Comparison of ENCODE assay signal across 18 cellular contexts in the genomic region with DNA sequence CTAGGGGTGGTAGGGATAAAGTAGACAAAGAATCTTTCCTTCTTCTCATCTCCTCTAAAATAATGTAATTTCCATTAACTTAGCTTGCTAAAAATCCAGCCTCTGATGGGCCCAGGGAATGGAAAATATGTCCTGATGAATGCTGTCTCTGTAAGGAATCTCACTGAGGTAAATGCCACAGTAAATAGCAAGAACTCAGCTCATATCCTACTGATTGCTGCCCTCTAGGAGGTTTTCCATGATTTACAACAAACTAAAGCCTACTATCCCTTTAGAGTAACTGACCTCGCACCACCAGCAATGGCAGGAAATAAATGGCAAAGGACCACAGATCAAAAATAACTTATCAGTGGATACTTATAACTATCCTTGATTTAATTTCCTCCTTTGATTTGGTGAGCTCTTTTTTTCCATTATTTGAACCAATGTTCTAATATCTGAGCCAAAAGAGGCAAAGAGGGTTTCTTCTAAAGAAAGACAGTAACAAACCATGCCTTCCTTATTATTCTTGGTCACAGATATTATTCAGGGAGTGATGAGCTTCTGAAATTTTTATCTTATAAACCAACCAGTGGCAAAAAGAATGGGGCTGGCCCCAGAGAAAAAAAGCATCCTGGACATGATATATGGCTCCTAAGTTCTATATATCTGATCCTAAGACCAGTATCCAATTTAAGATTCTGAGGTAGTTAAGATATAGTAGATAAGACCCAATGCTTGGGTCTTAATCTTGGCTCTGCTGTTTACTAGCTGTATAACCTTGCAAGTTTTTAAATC. TPM values are rescaled to one million over a fixed set of nuclear protein-coding genes. Genes with fewer than 3 reads are reported as not detected.
A peak's percentile ranks its signal among the peaks of the same experiment; 100 is the strongest.
DNase-seq lines count a peak whose midpoint lies in the region; ATAC-seq and TF ChIP-seq lines count a peak whose summit lies in the region.
"Had no signal": no experiment of that assay in that cellular context is flagged by ENCODE, and none has a peak within 500 bp of the region (broad histone marks: within the 10 kb centered on the region; RNA-seq: fewer than 3 reads in every experiment).

No MANE protein-coding gene starts in this region.

- H4K8ac ChIP-seq in trophoblast cell (ENCODE audit: low read depth, low read length), result no peak overlapping the region

- POLR2A ChIA-PET in PC-3 (lab: Charles Lee; ENCODE audit: unreplicated experiment), result no interaction called here

- H3K4me3 ChIP-seq in H7 (ENCODE audit: insufficient read depth, low read depth, low read length) (no peak overlapping the region), PC-3 (ENCODE audit: low read length) (no peak overlapping the region), fibroblast of pulmonary artery (replicated peaks; ENCODE audit: low read depth, low read length) (no peak overlapping the region), trophoblast cell (ENCODE audit: low read depth, low read length) (no peak overlapping the region)
- H3K4me3 ChIP-seq: ovary had no signal

- H3K4me1 ChIP-seq in PC-3 (ENCODE audit: insufficient read depth, low read length) (no peaks in the 10 kb centered on the region), trophoblast cell (ENCODE audit: control insufficient read depth in 1 of 2, insufficient read depth in 2 of 2, low read length in 2 of 2) (no peaks in the 10 kb centered on the region)

- H3K9ac ChIP-seq in PC-3 (ENCODE audit: low read length) (no peak overlapping the region), trophoblast cell (ENCODE audit: low read length) (no peak overlapping the region)

- H3K4me2 ChIP-seq in PC-3 (ENCODE audit: low read length) (no peak overlapping the region), trophoblast cell (ENCODE audit: low read length) (no peak overlapping the region)

- H2AK5ac ChIP-seq in trophoblast cell (ENCODE audit: low read length), result no peak overlapping the region

- TF ChIP-seq CTCF in PC-3 (conservative IDR thresholded peaks at IDR 0.05; ENCODE audit: low read depth, low read length) (peak; percentile 54), fibroblast of pulmonary artery (IDR thresholded peaks at IDR 0.05; ENCODE audit: low read length, missing control alignments) (no peak)

- no peaks in the 10 kb centered on the region for H3K27me3 Mint-ChIP-seq in activated T-cell treated with anti-CD3 and anti-CD28 coated beads, Interleukin-2, amount 50 U/mL, for 72 hours (ENCODE audit: low read depth)
- H3K27me3 Mint-ChIP-seq: CD4-positive, CD25-positive, alpha-beta regulatory T cell had no signal

- peak; percentile 53 for ATAC-seq in PC-3
- no peak for ATAC-seq in HG03175 (IDR thresholded peaks at IDR 0.05; ENCODE audit: unreplicated experiment)
- no peak for ATAC-seq in GM21619 (IDR thresholded peaks at IDR 0.05; ENCODE audit: unreplicated experiment)
- no peak for ATAC-seq in activated T-cell treated with anti-CD3 and anti-CD28 coated beads, Interleukin-2, amount 50 U/mL, for 72 hours (replicated peaks in 1 of 2)

- H3K4me1 Mint-ChIP-seq in activated T-cell treated with anti-CD3 and anti-CD28 coated beads, Interleukin-2, amount 50 U/mL, for 72 hours (ENCODE audit: low read depth), result peaks cover 4% of the 10 kb centered on the region

- H3K79me2 ChIP-seq in PC-3 (ENCODE audit: low read length) (no peaks in the 10 kb centered on the region), trophoblast cell (ENCODE audit: control insufficient read depth, insufficient read depth, low read length, poor library complexity) (no peaks in the 10 kb centered on the region)

- peaks cover 22 to 56% of the 10 kb centered on the region in 2 donors for H3K36me3 Mint-ChIP-seq in activated T-cell treated with anti-CD3 and anti-CD28 coated beads, Interleukin-2, amount 50 U/mL, for 72 hours (ENCODE audit: insufficient read depth in 2 of 2)

- no peak overlapping the region for H3K4ac ChIP-seq in trophoblast cell (ENCODE audit: low read depth, low read length)

- no peak overlapping the region for H2BK5ac ChIP-seq in trophoblast cell (ENCODE audit: low read depth, low read length, poor library complexity)

- H3K9me2 ChIP-seq in PC-3 (replicated peaks; ENCODE audit: low read length), result no peaks in the 10 kb centered on the region

- intact Hi-C loops in PC-3 (cut with micrococcal nuclease), result loop anchor here (1.0 kb wide), 1 partner anchor 99 kb away; a partner anchor contains a TSS

- H3K14ac ChIP-seq in trophoblast cell (ENCODE audit: low read length), result no peak overlapping the region

- H3K9me3 ChIP-seq in PC-3 (ENCODE audit: low read length) (no peaks in the 10 kb centered on the region), trophoblast cell (ENCODE audit: insufficient read depth, low read depth, low read length) (no peaks in the 10 kb centered on the region)
- H3K9me3 ChIP-seq: ovary had no signal

- no peak overlapping the region for H2BK12ac ChIP-seq in trophoblast cell (ENCODE audit: low read length)

- H3K18ac ChIP-seq in trophoblast cell (ENCODE audit: low read length), result no peak overlapping the region

- CTCF ChIA-PET in PC-3 (lab: Charles Lee), result interaction anchor here (0.6 to 1.0 kb wide), 2 partner anchors 147 to 157 kb away, joined by 6 read pairs; no protein-coding TSS in a partner anchor

- H2AFZ ChIP-seq in PC-3 (ENCODE audit: low read length), result no peak overlapping the region
- no peak overlapping the region for H2AFZ ChIP-seq in trophoblast cell (ENCODE audit: insufficient read depth, low read length, poor library complexity)

- no peaks in the 10 kb centered on the region for H3K27me3 ChIP-seq in H7 (ENCODE audit: control insufficient read depth, insufficient read depth, low read length)
- H3K27me3 ChIP-seq in PC-3 (ENCODE audit: low read length), result no peaks in the 10 kb centered on the region
- H3K27me3 ChIP-seq in trophoblast cell (ENCODE audit: insufficient read depth, low read length), result no peaks in the 10 kb centered on the region
- H3K27me3 ChIP-seq: ovary had no signal

- H3K27ac ChIP-seq in PC-3 (ENCODE audit: low read length) (no peak overlapping the region), trophoblast cell (ENCODE audit: low read depth, low read length) (no peak overlapping the region)
- H3K27ac ChIP-seq: ovary had no signal

- H3K23ac ChIP-seq in trophoblast cell (ENCODE audit: low read length), result no peak overlapping the region

- H3K36me3 ChIP-seq in H7 (replicated peaks; ENCODE audit: control insufficient read depth, insufficient read depth, low read length), result peaks cover 8% of the 10 kb centered on the region
- H3K36me3 ChIP-seq in PC-3 (ENCODE audit: low read depth, low read length), result peaks cover 67% of the 10 kb centered on the region
- H3K36me3 ChIP-seq in trophoblast cell (ENCODE audit: control insufficient read depth in 1 of 2, insufficient read depth in 2 of 2, low read length in 2 of 2), result peaks cover 3 to 7% of the 10 kb centered on the region in 2 experiments
- H3K36me3 ChIP-seq: ovary had no signal

- peaks cover 3 to 11% of the 10 kb centered on the region in 2 donors for H3K9me3 Mint-ChIP-seq in activated T-cell treated with anti-CD3 and anti-CD28 coated beads, Interleukin-2, amount 50 U/mL, for 72 hours

- H3K4me3 Mint-ChIP-seq in activated T-cell treated with anti-CD3 and anti-CD28 coated beads, Interleukin-2, amount 50 U/mL, for 72 hours, result no peak overlapping the region
- H3K4me3 Mint-ChIP-seq: CD4-positive, CD25-positive, alpha-beta regulatory T cell; mesothelial cell of epicardium had no signal

- BruUV-seq in PC-3 (replicated peaks; lab: Mats Ljungman, UMichigan), result no TSS peak

- H4K20me1 ChIP-seq in PC-3 (ENCODE audit: low read length), result no peaks in the 10 kb centered on the region

- no peaks in the 10 kb centered on the region for H3F3A ChIP-seq in PC-3 (ENCODE audit: low read length, unreplicated experiment)

- no peak overlapping the region for H2BK120ac ChIP-seq in trophoblast cell (ENCODE audit: insufficient read depth, low read length, poor library complexity)

- no CpG with 5 or more reads among the region's 1 CpG for WGBS in trophoblast cell (ENCODE audit: extremely low coverage, insufficient coverage, insufficient read length)

- no peak overlapping the region for H4K91ac ChIP-seq in trophoblast cell (ENCODE audit: low read depth, low read length)

- no peak overlapping the region for H4K12ac ChIP-seq in trophoblast cell (ENCODE audit: low read depth, low read length)

- H3K27ac Mint-ChIP-seq in activated T-cell treated with anti-CD3 and anti-CD28 coated beads, Interleukin-2, amount 50 U/mL, for 72 hours, result no peak overlapping the region
- H3K27ac Mint-ChIP-seq: mesothelial cell of epicardium had no signal

- H3K79me1 ChIP-seq in trophoblast cell (ENCODE audit: low read length), result no peaks in the 10 kb centered on the region

- DNase-seq in H7, result peak; percentile 3
- peak; percentile 47 for DNase-seq in PC-3
- peak; percentile 6 for DNase-seq in fibroblast of pulmonary artery (ENCODE audit: low read depth)
- peak; percentile 4 to 47 for DNase-seq in trophoblast cell
- no peak for DNase-seq in activated T-cell treated with anti-CD3 and anti-CD28 coated beads, Interleukin-2, amount 50 U/mL, for 72 hours
- DNase-seq: activated CD8-positive, alpha-beta memory T cell treated with anti-CD3 and anti-CD28 coated beads, Interleukin-2, amount 50 U/mL, for 4 hours; activated naive CD4-positive, alpha-beta T cell treated with anti-CD3 and anti-CD28 coated beads, Interleukin-2, amount 50 U/mL, for 16 hours; CD4-positive, CD25-positive, alpha-beta regulatory T cell; GDM1; islet precursor cell; NCI-H187 treated with DMSO at 0.1 percent for 48 hours; NCI-H526 treated with DMSO at 0.1 percent for 48 hours; ovary; T-helper 1 cell had no signal

RNA-seq across cellular contexts. Expression of a gene that starts 43.7 kb away (rescaled TPM):
- 26.7 and 27.0 TPM in 2 replicates for total RNA-seq in H7 (2014; rRNA removed; shearing (Covaris generic))
- total RNA-seq in PC-3 (2014; rRNA removed), result 16.9 and 20.9 TPM in 2 replicates
- polyA plus RNA-seq in trophoblast cell (2013), result 10.6 and 11.8 TPM in 2 replicates
- total RNA-seq in activated T-cell treated with anti-CD3 and anti-CD28 coated beads, Interleukin-2, amount 50 U/mL, for 72 hours, result 10 to 100 TPM; 58.4 to 68.7 TPM

RNA-seq across cellular contexts. Expression of a gene that starts 57.0 kb away (rescaled TPM):
- 61.5 and 70.2 TPM in 2 replicates for total RNA-seq in H7 (2014; rRNA removed; shearing (Covaris generic))
- total RNA-seq in PC-3 (2014; rRNA removed), result 62.2 and 80.8 TPM in 2 replicates
- 21.8 and 22.0 TPM in 2 replicates for polyA plus RNA-seq in trophoblast cell (2013)
- total RNA-seq in activated T-cell treated with anti-CD3 and anti-CD28 coated beads, Interleukin-2, amount 50 U/mL, for 72 hours, result 10 to 100 TPM; 29.1 to 35.9 TPM

RNA-seq across cellular contexts. Expression of a gene that starts 57.9 kb away (rescaled TPM):
- total RNA-seq in H7 (2014; rRNA removed; shearing (Covaris generic)), result 2.0 and 4.6 TPM in 2 replicates
- total RNA-seq in PC-3 (2014; rRNA removed), result 6.7 TPM in 2 replicates
- polyA plus RNA-seq in trophoblast cell (2013), result 72.0 and 81.5 TPM in 2 replicates
- total RNA-seq in activated T-cell treated with anti-CD3 and anti-CD28 coated beads, Interleukin-2, amount 50 U/mL, for 72 hours, result under 1 TPM in 1 of 2 donors, not detected in 1; 0.14 TPM
- total RNA-seq: CD4-positive, CD25-positive, alpha-beta regulatory T cell; LHCN-M2 had no signal
- polyA plus RNA-seq: CD4-positive, CD25-positive, alpha-beta regulatory T cell had no signal

Comparison
In these comparisons a context has a peak if more than half of its experiments do, and no peak if none do; other contexts are left out.
1. DNase-seq: peak in H7 (single experiment), PC-3 (single experiment), fibroblast of pulmonary artery (single experiment) and trophoblast cell (2 of 2); none in activated T-cell treated with anti-CD3 and anti-CD28 coated beads, Interleukin-2, amount 50 U/mL, for 72 hours (0 of 2).